ENCODE assay signal across 8 cellular contexts in genomic region chr20:52152921-52153320, GRCh38.
"Had no signal": no experiment of that assay in that cellular context is flagged by ENCODE, and none has a peak within 500 bp of the region (broad histone marks: within the 10 kb centered on the region; RNA-seq: fewer than 3 reads in every experiment).

No MANE protein-coding gene starts in this region.

- DNase-seq: GDM1, GF-D8 had no signal

- ATAC-seq: GM12878 had no signal

- FAIRE-seq: G401.6, GM12878, GM12891, GM12892, GM18507, GM19239 had no signal

- H3K4me3 ChIP-seq: GM12878 had no signal
